In genomic region chr18:34913837-34914755, GRCh38 we compare ENCODE assay signal across 15 cellular contexts.
DNase-seq lines count a peak whose midpoint lies in the region; ATAC-seq, FAIRE-seq and TF ChIP-seq lines count a peak whose summit lies in the region.
"Had no signal": no experiment of that assay in that cellular context is flagged by ENCODE, and none has a peak within 500 bp of the region (broad histone marks: within the 10 kb centered on the region; RNA-seq: fewer than 3 reads in every experiment).

No MANE protein-coding gene starts in this region.

- H4K20me1 ChIP-seq in H1 (replicated peaks in 1 of 2; ENCODE audit: control insufficient read depth in 1 of 2, insufficient read depth in 2 of 2, low read length in 2 of 2), result no peaks in the 10 kb centered on the region

- H3K27ac Mint-ChIP-seq in activated CD4-positive, alpha-beta T cell treated with anti-CD3 and anti-CD28 coated beads for 36 hours, result no peak overlapping the region
- H3K27ac Mint-ChIP-seq: activated naive CD4-positive, alpha-beta T cell treated with anti-CD3 and anti-CD28 coated beads, Interleukin-2, amount 50 U/mL, for 24 hours; naive thymus-derived CD8-positive, alpha-beta T cell had no signal

- H4K5ac ChIP-seq in H1 (ENCODE audit: insufficient read length, low read depth, low read length), result no peak overlapping the region

- no peak for TF ChIP-seq POLR2A in H1 (IDR thresholded peaks at IDR 0.05; ENCODE audit: control extremely low read depth in 1 of 2, low read depth in 2 of 2, low read length in 2 of 2)

- no peak overlapping the region for H3K9ac ChIP-seq in H1 (replicated peaks in 1 of 4; ENCODE audit: extremely low read depth in 1 of 4, low read depth in 3 of 4, low read length in 3 of 4)

- H3K9me3 Mint-ChIP-seq in activated CD4-positive, alpha-beta T cell treated with anti-CD3 and anti-CD28 coated beads for 36 hours (ENCODE audit: low read depth), result no peaks in the 10 kb centered on the region
- H3K9me3 Mint-ChIP-seq: activated naive CD4-positive, alpha-beta T cell treated with anti-CD3 and anti-CD28 coated beads, Interleukin-2, amount 50 U/mL, for 24 hours; naive thymus-derived CD8-positive, alpha-beta T cell had no signal

- H3K79me2 ChIP-seq in H1 (ENCODE audit: control insufficient read depth in 1 of 2, insufficient read depth in 2 of 2, low read length in 2 of 2), result no peaks in the 10 kb centered on the region

- intact Hi-C loops in activated CD4-positive, alpha-beta T cell treated with anti-CD3 and anti-CD28 coated beads for 36 hours (cut with DNase I, micrococcal nuclease), result no loop called here

- no peaks in the 10 kb centered on the region for H3K4me1 ChIP-seq in H1 (replicated peaks in 1 of 4; ENCODE audit: control insufficient read depth in 3 of 4, insufficient read depth in 4 of 4, low read length in 3 of 4)

- H2BK120ac ChIP-seq in H1 (replicated peaks; ENCODE audit: low read depth, low read length), result no peak overlapping the region

- no peaks in the 10 kb centered on the region for H3K27me3 ChIP-seq in H1 (replicated peaks in 1 of 4; ENCODE audit: control insufficient read depth in 3 of 4, extremely low read depth in 1 of 4, insufficient read depth in 3 of 4, low read length in 3 of 4)

- TF ChIP-seq CTCF in H1 (IDR thresholded peaks at IDR 0.05; ENCODE audit: control extremely low read depth in 1 of 3, insufficient read depth in 1 of 3, low read depth in 1 of 3, low read length in 3 of 3), result no peak

- H3K23ac ChIP-seq in H1 (ENCODE audit: insufficient read length), result no peak overlapping the region

- no peak overlapping the region for H3K18ac ChIP-seq in H1 (ENCODE audit: extremely low read depth, low read length)

- no peak overlapping the region for H2BK12ac ChIP-seq in H1 (ENCODE audit: low read depth, low read length)

- H3K14ac ChIP-seq in H1 (ENCODE audit: insufficient read length), result no peak overlapping the region

- no peaks in the 10 kb centered on the region for H3K36me3 ChIP-seq in H1 (ENCODE audit: control insufficient read depth in 2 of 4, insufficient read depth in 4 of 4, low read length in 3 of 4)

- H2BK20ac ChIP-seq in H1 (ENCODE audit: low read length), result no peak overlapping the region

- TF ChIP-seq EP300 in H1 (IDR thresholded peaks at IDR 0.05; ENCODE audit: borderline replicate concordance in 1 of 2, low read depth in 2 of 2, low read length in 2 of 2), result no peak

- no peak for ATAC-seq in stimulated activated naive CD8-positive, alpha-beta T cell treated with anti-CD3 and anti-CD28 coated beads, Interleukin-15, Interleukin-2, amounts not matched to agents 100 U/mL and 50 U/mL, for 24 hours
- ATAC-seq in activated CD4-positive, alpha-beta T cell treated with anti-CD3 and anti-CD28 coated beads for 36 hours, result no peak
- ATAC-seq: naive thymus-derived CD8-positive, alpha-beta T cell had no signal

- peak overlapping the region; percentile 60; the same call in 1 of the 2 replicates for H2AFZ ChIP-seq in H1 (ENCODE audit: low read length)

- H3K36me3 Mint-ChIP-seq in activated CD4-positive, alpha-beta T cell treated with anti-CD3 and anti-CD28 coated beads for 36 hours (ENCODE audit: low read depth), result no peaks in the 10 kb centered on the region
- H3K36me3 Mint-ChIP-seq: activated naive CD4-positive, alpha-beta T cell treated with anti-CD3 and anti-CD28 coated beads, Interleukin-2, amount 50 U/mL, for 24 hours; naive thymus-derived CD8-positive, alpha-beta T cell had no signal

- H3K23me2 ChIP-seq in H1 (ENCODE audit: low read depth, low read length), result no peaks in the 10 kb centered on the region

- peaks cover 4% of the 10 kb centered on the region for H3K4me1 Mint-ChIP-seq in activated CD4-positive, alpha-beta T cell treated with anti-CD3 and anti-CD28 coated beads for 36 hours
- H3K4me1 Mint-ChIP-seq: activated naive CD4-positive, alpha-beta T cell treated with anti-CD3 and anti-CD28 coated beads, Interleukin-2, amount 50 U/mL, for 24 hours had no signal

- CTCF ChIA-PET in H1 (lab: Charles Lee; ENCODE audit: partially characterized antibody), result no interaction called here
- CTCF ChIA-PET in activated CD4-positive, alpha-beta T cell treated with anti-CD3 and anti-CD28 coated beads for 36 hours (lab: Charles Lee), result no interaction called here

- TF ChIP-seq RAD21 in H1 (IDR thresholded peaks at IDR 0.05 in 1 of 2, conservative IDR thresholded peaks at IDR 0.05 in 1 of 2; ENCODE audit: low read depth in 2 of 2, low read length in 2 of 2), result no peak

- H3K9me3 ChIP-seq in H1 (ENCODE audit: insufficient read depth in 2 of 2, low read depth in 1 of 2, low read length in 1 of 2), result no peaks in the 10 kb centered on the region

- no peak overlapping the region for H2BK5ac ChIP-seq in H1 (ENCODE audit: low read depth, low read length)

- H3K27me3 Mint-ChIP-seq in activated CD4-positive, alpha-beta T cell treated with anti-CD3 and anti-CD28 coated beads for 36 hours, result peaks cover 3% of the 10 kb centered on the region
- H3K27me3 Mint-ChIP-seq: activated naive CD4-positive, alpha-beta T cell treated with anti-CD3 and anti-CD28 coated beads, Interleukin-2, amount 50 U/mL, for 24 hours had no signal

- no peak overlapping the region for H3K4me2 ChIP-seq in H1 (ENCODE audit: insufficient read depth in 1 of 2, low read depth in 2 of 2, low read length in 2 of 2)

- no peak overlapping the region for H3K4ac ChIP-seq in H1 (replicated peaks; ENCODE audit: insufficient read length, low read depth, low read length)

- H2BK15ac ChIP-seq in H1 (ENCODE audit: low read length), result no peak overlapping the region

- no peak overlapping the region for H4K91ac ChIP-seq in H1 (replicated peaks; ENCODE audit: insufficient read length, low read length)

- WGBS in H1 (ENCODE audit: extremely low coverage in 1 of 2, insufficient coverage in 1 of 2, insufficient read length in 1 of 2, insufficient replicate concordance in 2 of 2, low coverage in 1 of 2, low lambda C conversion rate in 2 of 2, missing lambda C conversion rate in 1 of 2), 2 experiments, result 93% methylated on average over 4 of the region's 4 CpGs; no CpG with 5 or more reads in 1 of the 2 experiments

- POLR2A ChIA-PET in H1 (lab: Charles Lee; ENCODE audit: partially characterized antibody), result no interaction called here
- POLR2A ChIA-PET in activated CD4-positive, alpha-beta T cell treated with anti-CD3 and anti-CD28 coated beads for 36 hours (lab: Charles Lee), result no interaction called here

- DNase-seq in SKM-1 treated with dmso at 0.1 percent for 144 hours (lab: John Stamatoyannopoulos, UW; ENCODE audit: unreplicated experiment) (peak; percentile 44), SKM-1 (lab: John Stamatoyannopoulos, UW; ENCODE audit: unreplicated experiment) (no peak), H1 (ENCODE audit: low read depth in 1 of 2, low spot score in 2 of 2) (no peak), middle frontal gyrus (ENCODE audit: extremely low spot score, low spot score) (peak; percentile 42), cerebellar nuclear complex (lab: John Stamatoyannopoulos, UW) (no peak)
- DNase-seq in stimulated activated naive CD8-positive, alpha-beta T cell treated with anti-CD3 and anti-CD28 coated beads, Interleukin-15, Interleukin-2, amounts not matched to agents 100 U/mL and 50 U/mL, for 24 hours, result no peak
- no peak for DNase-seq in effector CD4-positive, alpha-beta T cell
- no peak for DNase-seq in activated CD4-positive, alpha-beta T cell treated with anti-CD3 and anti-CD28 coated beads for 36 hours
- DNase-seq: activated CD4-positive, alpha-beta T cell treated with anti-CD3 and anti-CD28 coated beads, Interleukin-2, amount 50 U/mL, for 48 hours; DND-41; naive thymus-derived CD8-positive, alpha-beta T cell; NCI-H187; NK-92 treated with Interleukin-12 subunit alpha and Interleukin-12 subunit beta, amount 100 ng/mL, for 24 hours; SW 1271 had no signal

- H4K8ac ChIP-seq in H1 (ENCODE audit: extremely low read depth, insufficient read depth, low read length), result no peak overlapping the region

- no peak overlapping the region for H3K4me3 ChIP-seq in H1 (ENCODE audit: extremely low read depth in 1 of 4, insufficient read depth in 2 of 4, low read depth in 3 of 4, low read length in 4 of 4)

- no peak overlapping the region for H3K4me3 Mint-ChIP-seq in activated CD4-positive, alpha-beta T cell treated with anti-CD3 and anti-CD28 coated beads for 36 hours
- H3K4me3 Mint-ChIP-seq: activated naive CD4-positive, alpha-beta T cell treated with anti-CD3 and anti-CD28 coated beads, Interleukin-2, amount 50 U/mL, for 24 hours; naive thymus-derived CD8-positive, alpha-beta T cell had no signal

- H3K27ac ChIP-seq in H1 (ENCODE audit: low read depth, low read length), result no peak overlapping the region

- H3K79me1 ChIP-seq in H1 (ENCODE audit: low read depth, low read length), result no peaks in the 10 kb centered on the region

- FAIRE-seq in H1 (lab: Jason Lieb, UNC), result no peak

- no peak overlapping the region for H3K56ac ChIP-seq in H1 (replicated peaks; ENCODE audit: insufficient read length, low read depth, low read length)

- H2AK5ac ChIP-seq in H1 (ENCODE audit: low read depth, low read length), result no peak overlapping the region

TF ChIP-seq in H1, 55 proteins besides CTCF, POLR2A, EP300 and RAD21:
- TF ChIP-seq EGR1 (IDR thresholded peaks at IDR 0.05; ENCODE audit: borderline replicate concordance, low read depth, low read length), result no peak

Comparison
In these comparisons a context has a peak if more than half of its experiments do, and no peak if none do; other contexts are left out.
1. DNase-seq: peak in SKM-1 treated with dmso at 0.1 percent for 144 hours (single experiment) and middle frontal gyrus (single experiment); none in SKM-1 (single experiment), H1 (0 of 2), cerebellar nuclear complex (0 of 2), stimulated activated naive CD8-positive, alpha-beta T cell treated with anti-CD3 and anti-CD28 coated beads, Interleukin-15, Interleukin-2, amounts not matched to agents 100 U/mL and 50 U/mL, for 24 hours (single experiment), effector CD4-positive, alpha-beta T cell (single experiment) and activated CD4-positive, alpha-beta T cell treated with anti-CD3 and anti-CD28 coated beads for 36 hours (single experiment).